ENCODE assay signal across 9 cellular contexts in genomic region chr11:95922099-95922498, GRCh38. TPM values are rescaled to one million over a fixed set of nuclear protein-coding genes. Genes with fewer than 3 reads are reported as not detected.
DNase-seq lines count a peak whose midpoint lies in the region; ATAC-seq and TF ChIP-seq lines count a peak whose summit lies in the region.
"Had no signal": no experiment of that assay in that cellular context is flagged by ENCODE, and none has a peak within 500 bp of the region (broad histone marks: within the 10 kb centered on the region; RNA-seq: fewer than 3 reads in every experiment).

No MANE protein-coding gene starts in this region.

- DNase-seq in activated T-cell treated with anti-CD3 and anti-CD28 coated beads, Interleukin-2, amount 50 U/mL, for 24 hours: no peak
- no peak for DNase-seq in activated T-cell treated with anti-CD3 and anti-CD28 coated beads, Interleukin-2, amount 50 U/mL, for 1 hour
- DNase-seq in T-helper 17 cell (no peak), fibroblast of pulmonary artery (ENCODE audit: low read depth) (peak; percentile 30), ovary (no peak), NCI-H1417 treated with DMSO at 0.1 percent for 48 hours (lab: John Stamatoyannopoulos, UW) (no peak)

- peak overlapping the region; percentile 91 for H3K4me3 ChIP-seq in fibroblast of pulmonary artery (replicated peaks; ENCODE audit: low read depth, low read length)
- peak overlapping the region in 1 of 5 donors; percentile 95 for H3K4me3 ChIP-seq in subcutaneous abdominal adipose tissue (ENCODE audit: low read depth in 1 of 5, low read length in 5 of 5)
- H3K4me3 ChIP-seq in ovary: no peak overlapping the region

- H3K27me3 ChIP-seq in subcutaneous abdominal adipose tissue (ENCODE audit: control insufficient read depth in 5 of 5, insufficient read depth in 4 of 5, low read length in 5 of 5) (no peaks in the 10 kb centered on the region), ovary (no peaks in the 10 kb centered on the region)

- TF ChIP-seq CTCF in fibroblast of pulmonary artery (IDR thresholded peaks at IDR 0.05; ENCODE audit: low read length, missing control alignments) (no peak), ovary (IDR thresholded peaks at IDR 0.05) (no peak)

- H3K36me3 ChIP-seq in subcutaneous abdominal adipose tissue (ENCODE audit: control insufficient read depth in 5 of 5, insufficient read depth in 5 of 5, low read length in 5 of 5): no peaks in the 10 kb centered on the region
- H3K36me3 ChIP-seq in ovary: no peaks in the 10 kb centered on the region

- no peaks in the 10 kb centered on the region for H3K9me3 Mint-ChIP-seq in activated T-cell treated with anti-CD3 and anti-CD28 coated beads, Interleukin-2, amount 50 U/mL, for 24 hours

- H3K4me1 Mint-ChIP-seq in activated T-cell treated with anti-CD3 and anti-CD28 coated beads, Interleukin-2, amount 50 U/mL, for 24 hours (ENCODE audit: low read depth): peaks cover 39% of the 10 kb centered on the region
- peaks cover 18% of the 10 kb centered on the region for H3K4me1 Mint-ChIP-seq in T-helper 17 cell

- intact Hi-C loops in ovary (cut with DNase I): no loop called here

- 26 to 39% (median 32%) methylated on average over 2 of the region's 2 CpGs for WGBS in ovary, 3 donors

- peak overlapping the region; percentile 74 for H3K27ac Mint-ChIP-seq in activated T-cell treated with anti-CD3 and anti-CD28 coated beads, Interleukin-2, amount 50 U/mL, for 24 hours
- H3K27ac Mint-ChIP-seq in T-helper 17 cell: peak overlapping the region; percentile 98

- no peaks in the 10 kb centered on the region for H3K27me3 Mint-ChIP-seq in activated T-cell treated with anti-CD3 and anti-CD28 coated beads, Interleukin-2, amount 50 U/mL, for 24 hours
- H3K27me3 Mint-ChIP-seq in T-helper 17 cell: peaks cover 11% of the 10 kb centered on the region

- no peaks in the 10 kb centered on the region for H3K9me3 ChIP-seq in T-helper 17 cell (ENCODE audit: control insufficient read depth, low read length, poor library complexity, severe bottlenecking)
- H3K9me3 ChIP-seq in subcutaneous abdominal adipose tissue (ENCODE audit: control insufficient read depth in 5 of 5, low read length in 5 of 5): peaks cover 0 to 3% (median 0%) of the 10 kb centered on the region in 5 donors
- no peaks in the 10 kb centered on the region for H3K9me3 ChIP-seq in ovary

- H3K4me1 ChIP-seq in subcutaneous abdominal adipose tissue (ENCODE audit: control insufficient read depth in 5 of 5, insufficient read depth in 5 of 5, low read length in 5 of 5): peaks cover 2 to 42% (median 27%) of the 10 kb centered on the region in 5 donors
- peaks cover 3% of the 10 kb centered on the region for H3K4me1 ChIP-seq in ovary (ENCODE audit: insufficient read depth)

- peaks cover 23% of the 10 kb centered on the region for H3K36me3 Mint-ChIP-seq in activated T-cell treated with anti-CD3 and anti-CD28 coated beads, Interleukin-2, amount 50 U/mL, for 24 hours (ENCODE audit: low read depth)
- peaks cover 12% of the 10 kb centered on the region for H3K36me3 Mint-ChIP-seq in T-helper 17 cell (ENCODE audit: low read depth)

- peak overlapping the region in 2 of 5 donors; percentile 33 to 39 for H3K9ac ChIP-seq in subcutaneous abdominal adipose tissue (ENCODE audit: low read length in 5 of 5)

- TF ChIP-seq EP300 in ovary (IDR thresholded peaks at IDR 0.05): no peak

- TF ChIP-seq POLR2A in ovary (IDR thresholded peaks at IDR 0.05): no peak

- H3K4me3 Mint-ChIP-seq in activated T-cell treated with anti-CD3 and anti-CD28 coated beads, Interleukin-2, amount 50 U/mL, for 24 hours: peak overlapping the region; percentile 97
- no peak overlapping the region for H3K4me3 Mint-ChIP-seq in T-helper 17 cell

- peak overlapping the region; percentile 52 for H3K27ac ChIP-seq in subcutaneous abdominal adipose tissue (ENCODE audit: low read depth, low read length)
- no peak overlapping the region for H3K27ac ChIP-seq in ovary
- H3K27ac ChIP-seq: C4-2B had no signal

- no peak for ATAC-seq in T-helper 17 cell
- ATAC-seq in GM21515 (IDR thresholded peaks at IDR 0.05; ENCODE audit: unreplicated experiment): no peak

RNA-seq across cellular contexts. Expression of gene MTMR2, which starts 1.8 kb away (rescaled TPM):
- total RNA-seq in T-helper 17 cell (10 to 100 TPM in 1 of 2 donors, 1 to 10 TPM in 1; 8.3 to 14.0 TPM), ovary (10 to 100 TPM; 14.4 to 29.7 (median 24.3) TPM)
- 10 to 100 TPM; 14.1 to 42.5 TPM for polyA plus RNA-seq in ovary
